ENCODE assay signal across 1 cellular context in genomic region chr11:88043149-88043548, GRCh38.
TF ChIP-seq lines count a peak whose summit lies in the region.

No MANE protein-coding gene starts in this region.

TF ChIP-seq in GM23338, 12 proteins besides CTCF, POLR2A, EP300 and RAD21 (continued from another document):
- no peak for TF ChIP-seq ZNF462 (CRISPR knock-in tag; IDR thresholded peaks at IDR 0.05)
- TF ChIP-seq EZH2phosphoT487 (IDR thresholded peaks at IDR 0.05; ENCODE audit: unreplicated experiment): no peak
- TF ChIP-seq ZNF331 (CRISPR knock-in tag; IDR thresholded peaks at IDR 0.05; ENCODE audit: low read depth): no peak
- TF ChIP-seq JUNB (IDR thresholded peaks at IDR 0.05; ENCODE audit: unreplicated experiment): no peak
- no peak for TF ChIP-seq ZNF114 (CRISPR knock-in tag; IDR thresholded peaks at IDR 0.05)
- TF ChIP-seq EZH2 (IDR thresholded peaks at IDR 0.05; ENCODE audit: low read depth, unreplicated experiment): no peak
- TF ChIP-seq NANOG (IDR thresholded peaks at IDR 0.05; ENCODE audit: borderline replicate concordance): no peak
- no peak for TF ChIP-seq REST (IDR thresholded peaks at IDR 0.05; ENCODE audit: unreplicated experiment)
- no peak for TF ChIP-seq POLR2AphosphoS5 (IDR thresholded peaks at IDR 0.05; ENCODE audit: low read depth)
- no peak for TF ChIP-seq CREB1 (CRISPR knock-in tag; IDR thresholded peaks at IDR 0.05; ENCODE audit: low read depth)
TF ChIP-seq in GM23338: peak in this region for 0.
